ENCODE assay signal across 9 cellular contexts in genomic region chr6:111750753-111751684, GRCh38.
DNase-seq lines count a peak whose midpoint lies in the region; ATAC-seq and TF ChIP-seq lines count a peak whose summit lies in the region.
"Had no signal": no experiment of that assay in that cellular context is flagged by ENCODE, and none has a peak within 500 bp of the region (broad histone marks: within the 10 kb centered on the region; RNA-seq: fewer than 3 reads in every experiment).

No MANE protein-coding gene starts in this region.

- no TSS peak for BruUV-seq in PC-3 (replicated peaks; lab: Mats Ljungman, UMichigan)

- peak; percentile 75 for DNase-seq in activated CD8-positive, alpha-beta T cell treated with anti-CD3 and anti-CD28 coated beads for 36 hours
- DNase-seq in immature natural killer cell = peak; percentile 85 to 89 (median 88)
- DNase-seq in cerebellar nuclear complex (lab: John Stamatoyannopoulos, UW) = no peak
- DNase-seq in PC-3 = no peak
- no peak for DNase-seq in NCI-H748 (lab: John Stamatoyannopoulos, UW; ENCODE audit: unreplicated experiment)
- no peak for DNase-seq in GOT3 (lab: John Stamatoyannopoulos, UW)

- H3K9ac ChIP-seq in PC-3 (ENCODE audit: low read length) = no peak overlapping the region

- no peaks in the 10 kb centered on the region for H3K9me3 Mint-ChIP-seq in activated CD8-positive, alpha-beta T cell treated with anti-CD3 and anti-CD28 coated beads for 36 hours
- H3K9me3 Mint-ChIP-seq in immature natural killer cell = no peaks in the 10 kb centered on the region

- H3K4me1 ChIP-seq in PC-3 (ENCODE audit: insufficient read depth, low read length) = no peaks in the 10 kb centered on the region

- CTCF ChIA-PET in activated CD8-positive, alpha-beta T cell treated with anti-CD3 and anti-CD28 coated beads for 36 hours (lab: Charles Lee) = interaction anchor here (0.7 to 1.5 kb wide), 4 partner anchors 10 to 293 kb away, joined by 3 read pairs; no protein-coding TSS in a partner anchor
- CTCF ChIA-PET in PC-3 (lab: Charles Lee) = no interaction called here

- H3K27me3 Mint-ChIP-seq in activated CD8-positive, alpha-beta T cell treated with anti-CD3 and anti-CD28 coated beads for 36 hours = no peaks in the 10 kb centered on the region
- H3K27me3 Mint-ChIP-seq in immature natural killer cell (ENCODE audit: low read depth in 3 of 3) = peaks cover 16 to 29% (median 29%) of the 10 kb centered on the region in 3 donors

- no peak for TF ChIP-seq CTCF in activated CD8-positive, alpha-beta T cell treated with anti-CD3 and anti-CD28 coated beads for 36 hours (IDR thresholded peaks at IDR 0.05)
- TF ChIP-seq CTCF in PC-3 (conservative IDR thresholded peaks at IDR 0.05; ENCODE audit: low read depth, low read length) = no peak

- peak overlapping the region; percentile 35 for H3K4me3 Mint-ChIP-seq in activated CD8-positive, alpha-beta T cell treated with anti-CD3 and anti-CD28 coated beads for 36 hours
- H3K4me3 Mint-ChIP-seq in immature natural killer cell = peak overlapping the region; percentile 70 to 90 (median 75)

- H3K27ac ChIP-seq in PC-3 (ENCODE audit: low read length) = no peak overlapping the region
- H3K27ac ChIP-seq: neutrophil had no signal

- H3K79me2 ChIP-seq in PC-3 (ENCODE audit: low read length) = no peaks in the 10 kb centered on the region

- no peaks in the 10 kb centered on the region for H3K9me3 ChIP-seq in PC-3 (ENCODE audit: low read length)
- H3K9me3 ChIP-seq: neutrophil had no signal

- POLR2A ChIA-PET in activated CD8-positive, alpha-beta T cell treated with anti-CD3 and anti-CD28 coated beads for 36 hours (lab: Charles Lee) = interaction anchor here (1.4 kb wide), 1 partner anchor 145 kb away, joined by 3 read pairs; the partner anchor contains the start of gene TRAF3IP2
- POLR2A ChIA-PET in PC-3 (lab: Charles Lee; ENCODE audit: unreplicated experiment) = no interaction called here

- no peaks in the 10 kb centered on the region for H3K9me2 ChIP-seq in PC-3 (replicated peaks; ENCODE audit: low read length)

- no peak overlapping the region for H3K4me3 ChIP-seq in PC-3 (ENCODE audit: low read length)

- intact Hi-C loops in activated CD8-positive, alpha-beta T cell treated with anti-CD3 and anti-CD28 coated beads for 36 hours (cut with micrococcal nuclease) = no loop called here
- intact Hi-C loops in PC-3 (cut with micrococcal nuclease) = no loop called here

- no peaks in the 10 kb centered on the region for H3K36me3 ChIP-seq in PC-3 (ENCODE audit: low read depth, low read length)
- H3K36me3 ChIP-seq: neutrophil had no signal

- no peaks in the 10 kb centered on the region for H3F3A ChIP-seq in PC-3 (ENCODE audit: low read length, unreplicated experiment)

- peaks cover 85% of the 10 kb centered on the region for H3K36me3 Mint-ChIP-seq in activated CD8-positive, alpha-beta T cell treated with anti-CD3 and anti-CD28 coated beads for 36 hours (ENCODE audit: low read depth)
- peaks cover 21 to 37% (median 22%) of the 10 kb centered on the region in 3 donors for H3K36me3 Mint-ChIP-seq in immature natural killer cell

- peak overlapping the region; percentile 96 for H3K27ac Mint-ChIP-seq in activated CD8-positive, alpha-beta T cell treated with anti-CD3 and anti-CD28 coated beads for 36 hours
- peak overlapping the region; percentile 100 for H3K27ac Mint-ChIP-seq in immature natural killer cell

- no peaks in the 10 kb centered on the region for H3K27me3 ChIP-seq in PC-3 (ENCODE audit: low read length)
- H3K27me3 ChIP-seq: neutrophil had no signal

- H3K4me2 ChIP-seq in PC-3 (ENCODE audit: low read length) = no peak overlapping the region

- H3K4me1 Mint-ChIP-seq in activated CD8-positive, alpha-beta T cell treated with anti-CD3 and anti-CD28 coated beads for 36 hours (ENCODE audit: low read depth) = peaks cover 93% of the 10 kb centered on the region
- peaks cover 95 to 100% of the 10 kb centered on the region in 2 donors for H3K4me1 Mint-ChIP-seq in immature natural killer cell

- no peaks in the 10 kb centered on the region for H4K20me1 ChIP-seq in PC-3 (ENCODE audit: low read length)

- H2AFZ ChIP-seq in PC-3 (ENCODE audit: low read length) = no peak overlapping the region

- ATAC-seq in GM19043 (IDR thresholded peaks at IDR 0.05; ENCODE audit: low read depth, unreplicated experiment) (peak; percentile 93), HG03060 (IDR thresholded peaks at IDR 0.05; ENCODE audit: low read depth, unreplicated experiment) (peak; percentile 69), PC-3 (no peak)
- peak; percentile 85 for ATAC-seq in activated CD8-positive, alpha-beta T cell treated with anti-CD3 and anti-CD28 coated beads for 36 hours

Comparison
In these comparisons a context has a peak if more than half of its experiments do, and no peak if none do; other contexts are left out.
1. DNase-seq: peak in activated CD8-positive, alpha-beta T cell treated with anti-CD3 and anti-CD28 coated beads for 36 hours (single experiment) and immature natural killer cell (3 of 3); none in cerebellar nuclear complex (0 of 2), PC-3 (single experiment), NCI-H748 (single experiment) and GOT3 (single experiment).